10 cellular contexts compared by ENCODE assay signal in the genomic region with DNA sequence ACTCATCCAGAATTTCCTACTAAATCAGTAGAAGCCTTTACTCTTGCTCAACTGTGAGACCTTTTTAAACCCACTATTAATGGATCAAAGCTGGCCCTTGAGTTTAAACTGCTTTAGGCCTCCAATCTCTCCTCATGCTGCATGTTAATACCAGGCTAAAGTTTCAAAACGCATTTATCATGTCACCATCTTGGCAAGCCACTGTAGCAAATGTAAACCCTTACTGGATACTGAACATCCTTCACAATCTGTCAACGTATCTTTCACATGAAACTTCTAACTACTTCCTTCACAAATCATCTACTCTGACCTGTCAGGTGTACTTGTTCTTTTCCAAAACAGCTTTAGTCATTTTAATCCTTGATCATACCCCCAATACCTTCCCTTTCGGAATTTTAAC. TPM values are rescaled to one million over a fixed set of nuclear protein-coding genes. Genes with fewer than 3 reads are reported as not detected.
DNase-seq lines count a peak whose midpoint lies in the region; ATAC-seq and TF ChIP-seq lines count a peak whose summit lies in the region.
"Had no signal": no experiment of that assay in that cellular context is flagged by ENCODE, and none has a peak within 500 bp of the region (broad histone marks: within the 10 kb centered on the region; RNA-seq: fewer than 3 reads in every experiment).

No MANE protein-coding gene starts in this region.

- CTCF ChIA-PET in T-cell (lab: Charles Lee) = no interaction called here

- peaks cover 51 to 80% (median 70%) of the 10 kb centered on the region in 4 donors for H3K4me1 Mint-ChIP-seq in CD4-positive, CD25-positive, alpha-beta regulatory T cell
- H3K4me1 Mint-ChIP-seq in GM23338 = peaks cover 24% of the 10 kb centered on the region
- peaks cover 76 to 83% (median 83%) of the 10 kb centered on the region in 3 donors for H3K4me1 Mint-ChIP-seq in T-cell
- peaks cover 70% of the 10 kb centered on the region for H3K4me1 Mint-ChIP-seq in stimulated activated memory B cell treated with anti-CD40 and anti-IgM and Interleukin-4, amounts not matched to agents 10 μg/mL and 1 μg/mL and 100 μg/mL, for 72 hours

- peak overlapping the region; percentile 94; the same call in 1 of the 2 replicates for H3K4me2 ChIP-seq in GM23338

- peaks cover 39% of the 10 kb centered on the region for H3K36me3 Mint-ChIP-seq in CD4-positive, CD25-positive, alpha-beta regulatory T cell
- peaks cover 62% of the 10 kb centered on the region for H3K36me3 Mint-ChIP-seq in GM23338 (ENCODE audit: low read depth)
- H3K36me3 Mint-ChIP-seq in T-cell = peaks cover 34% of the 10 kb centered on the region
- peaks cover 51% of the 10 kb centered on the region for H3K36me3 Mint-ChIP-seq in stimulated activated memory B cell treated with anti-CD40 and anti-IgM and Interleukin-4, amounts not matched to agents 10 μg/mL and 1 μg/mL and 100 μg/mL, for 72 hours

- peaks cover 24% of the 10 kb centered on the region for H3K36me3 ChIP-seq in CD4-positive, CD25-positive, alpha-beta regulatory T cell (ENCODE audit: control insufficient read depth, insufficient read depth, low read length)
- H3K36me3 ChIP-seq in GM23338 (ENCODE audit: insufficient read depth) = peaks cover 42% of the 10 kb centered on the region

- peak in 1 of 3 donors; percentile 6 for DNase-seq in CD4-positive, CD25-positive, alpha-beta regulatory T cell
- DNase-seq in GM23338 (ENCODE audit: low spot score) (no peak), T-cell (no peak), left kidney (ENCODE audit: low read depth, low spot score) (peak; percentile 48), COR-L47 (lab: John Stamatoyannopoulos, UW) (no peak)
- DNase-seq: midbrain had no signal

- peaks cover 75% of the 10 kb centered on the region for H3K79me2 ChIP-seq in GM23338 (replicated peaks; ENCODE audit: insufficient read depth)

- POLR2A ChIA-PET in T-cell (lab: Charles Lee) = no interaction called here

- H3K27me3 Mint-ChIP-seq in CD4-positive, CD25-positive, alpha-beta regulatory T cell = peaks cover 6% of the 10 kb centered on the region
- H3K27me3 Mint-ChIP-seq in GM23338 (ENCODE audit: insufficient read depth, low read depth, poor library complexity) (peaks cover 7% of the 10 kb centered on the region), T-cell (peaks cover 2 to 3% of the 10 kb centered on the region in 2 donors)
- H3K27me3 Mint-ChIP-seq in stimulated activated memory B cell treated with anti-CD40 and anti-IgM and Interleukin-4, amounts not matched to agents 10 μg/mL and 1 μg/mL and 100 μg/mL, for 72 hours = no peaks in the 10 kb centered on the region

- peak overlapping the region; percentile 54 for H3K4me3 ChIP-seq in CD4-positive, CD25-positive, alpha-beta regulatory T cell (ENCODE audit: low read depth, low read length)
- H3K4me3 ChIP-seq in GM23338 = peak overlapping the region; percentile 83; the same call in 1 of the 2 replicates

- no peaks in the 10 kb centered on the region for H3K9me3 ChIP-seq in CD4-positive, CD25-positive, alpha-beta regulatory T cell (ENCODE audit: control insufficient read depth in 2 of 2, low read length in 2 of 2)

- H3K4me3 Mint-ChIP-seq in CD4-positive, CD25-positive, alpha-beta regulatory T cell = peak overlapping the region in 3 of 4 donors; percentile 28 to 94 (median 70)
- H3K4me3 Mint-ChIP-seq in GM23338 (peak overlapping the region; percentile 23; the same call in 2 of the 3 replicates), T-cell (peak overlapping the region; percentile 39 to 94 (median 84))
- H3K4me3 Mint-ChIP-seq in stimulated activated memory B cell treated with anti-CD40 and anti-IgM and Interleukin-4, amounts not matched to agents 10 μg/mL and 1 μg/mL and 100 μg/mL, for 72 hours = no peak overlapping the region

- no peaks in the 10 kb centered on the region for H3K9me2 ChIP-seq in GM23338 (ENCODE audit: insufficient read depth)

- TF ChIP-seq CTCF in GM23338 (conservative IDR thresholded peaks at IDR 0.05; ENCODE audit: low read depth in 2 of 2) = no peak

- no peaks in the 10 kb centered on the region for H3F3A ChIP-seq in GM23338 (replicated peaks; ENCODE audit: low read depth)

- peaks cover 41% of the 10 kb centered on the region for H3K4me1 ChIP-seq in CD4-positive, CD25-positive, alpha-beta regulatory T cell (ENCODE audit: control insufficient read depth, insufficient read depth, low read length, poor library complexity, severe bottlenecking)
- H3K4me1 ChIP-seq in GM23338 (ENCODE audit: insufficient read depth) = peaks cover 24% of the 10 kb centered on the region

- H3K27me3 ChIP-seq in CD4-positive, CD25-positive, alpha-beta regulatory T cell (ENCODE audit: control insufficient read depth, insufficient read depth, low read length) = no peaks in the 10 kb centered on the region
- H3K27me3 ChIP-seq in GM23338 (ENCODE audit: insufficient read depth) = no peaks in the 10 kb centered on the region

- H4K20me1 ChIP-seq in GM23338 (replicated peaks; ENCODE audit: insufficient read depth) = peaks cover 66% of the 10 kb centered on the region

- no peak overlapping the region for H2AFZ ChIP-seq in GM23338

- no peak for ATAC-seq in CD4-positive, CD25-positive, alpha-beta regulatory T cell (ENCODE audit: low read depth in 2 of 2)
- ATAC-seq in GM23338 (no peak), T-cell (replicated peaks in 1 of 4) (no peak), GM21528 (IDR thresholded peaks at IDR 0.05; ENCODE audit: low FRiP score, unreplicated experiment) (no peak), GM21423 (IDR thresholded peaks at IDR 0.05; ENCODE audit: unreplicated experiment) (no peak)
- no peak for ATAC-seq in stimulated activated memory B cell treated with anti-CD40 and anti-IgM and Interleukin-4, amounts not matched to agents 10 μg/mL and 1 μg/mL and 100 μg/mL, for 72 hours

- H3K9me3 Mint-ChIP-seq in CD4-positive, CD25-positive, alpha-beta regulatory T cell = peaks cover 0 to 4% (median 0%) of the 10 kb centered on the region in 7 donors
- H3K9me3 Mint-ChIP-seq in GM23338 = no peaks in the 10 kb centered on the region; the same call in 2 of the 3 replicates
- no peaks in the 10 kb centered on the region for H3K9me3 Mint-ChIP-seq in T-cell
- peaks cover 2% of the 10 kb centered on the region for H3K9me3 Mint-ChIP-seq in stimulated activated memory B cell treated with anti-CD40 and anti-IgM and Interleukin-4, amounts not matched to agents 10 μg/mL and 1 μg/mL and 100 μg/mL, for 72 hours

- H3K27ac ChIP-seq in CD4-positive, CD25-positive, alpha-beta regulatory T cell (ENCODE audit: insufficient read depth, low read length, poor library complexity, severe bottlenecking) = no peak overlapping the region
- H3K27ac ChIP-seq in GM23338 (ENCODE audit: low read depth) = no peak overlapping the region
- H3K27ac ChIP-seq: epithelial cell of prostate had no signal

- H3K27ac Mint-ChIP-seq in CD4-positive, CD25-positive, alpha-beta regulatory T cell = no peak overlapping the region
- H3K27ac Mint-ChIP-seq in GM23338 (no peak overlapping the region), T-cell (peak overlapping the region in 1 of 2 donors; percentile 24)
- no peak overlapping the region for H3K27ac Mint-ChIP-seq in stimulated activated memory B cell treated with anti-CD40 and anti-IgM and Interleukin-4, amounts not matched to agents 10 μg/mL and 1 μg/mL and 100 μg/mL, for 72 hours

TF ChIP-seq in GM23338, 12 proteins besides CTCF, POLR2A, EP300 and RAD21 (continues in another document):
- TF ChIP-seq, protein P1, sequence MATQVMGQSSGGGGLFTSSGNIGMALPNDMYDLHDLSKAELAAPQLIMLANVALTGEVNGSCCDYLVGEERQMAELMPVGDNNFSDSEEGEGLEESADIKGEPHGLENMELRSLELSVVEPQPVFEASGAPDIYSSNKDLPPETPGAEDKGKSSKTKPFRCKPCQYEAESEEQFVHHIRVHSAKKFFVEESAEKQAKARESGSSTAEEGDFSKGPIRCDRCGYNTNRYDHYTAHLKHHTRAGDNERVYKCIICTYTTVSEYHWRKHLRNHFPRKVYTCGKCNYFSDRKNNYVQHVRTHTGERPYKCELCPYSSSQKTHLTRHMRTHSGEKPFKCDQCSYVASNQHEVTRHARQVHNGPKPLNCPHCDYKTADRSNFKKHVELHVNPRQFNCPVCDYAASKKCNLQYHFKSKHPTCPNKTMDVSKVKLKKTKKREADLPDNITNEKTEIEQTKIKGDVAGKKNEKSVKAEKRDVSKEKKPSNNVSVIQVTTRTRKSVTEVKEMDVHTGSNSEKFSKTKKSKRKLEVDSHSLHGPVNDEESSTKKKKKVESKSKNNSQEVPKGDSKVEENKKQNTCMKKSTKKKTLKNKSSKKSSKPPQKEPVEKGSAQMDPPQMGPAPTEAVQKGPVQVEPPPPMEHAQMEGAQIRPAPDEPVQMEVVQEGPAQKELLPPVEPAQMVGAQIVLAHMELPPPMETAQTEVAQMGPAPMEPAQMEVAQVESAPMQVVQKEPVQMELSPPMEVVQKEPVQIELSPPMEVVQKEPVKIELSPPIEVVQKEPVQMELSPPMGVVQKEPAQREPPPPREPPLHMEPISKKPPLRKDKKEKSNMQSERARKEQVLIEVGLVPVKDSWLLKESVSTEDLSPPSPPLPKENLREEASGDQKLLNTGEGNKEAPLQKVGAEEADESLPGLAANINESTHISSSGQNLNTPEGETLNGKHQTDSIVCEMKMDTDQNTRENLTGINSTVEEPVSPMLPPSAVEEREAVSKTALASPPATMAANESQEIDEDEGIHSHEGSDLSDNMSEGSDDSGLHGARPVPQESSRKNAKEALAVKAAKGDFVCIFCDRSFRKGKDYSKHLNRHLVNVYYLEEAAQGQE (IDR thresholded peaks at IDR 0.05; ENCODE audit: unreplicated experiment) = no peak
- TF ChIP-seq POLR2AphosphoS5 (IDR thresholded peaks at IDR 0.05; ENCODE audit: low read depth) (no peak), JUNB (IDR thresholded peaks at IDR 0.05; ENCODE audit: unreplicated experiment) (no peak), ZNF114 (CRISPR knock-in tag; IDR thresholded peaks at IDR 0.05) (no peak)

RNA-seq across cellular contexts. Expression of a gene that starts 3.0 kb away (rescaled TPM):
- 59.7 TPM for total RNA-seq in CD4-positive, CD25-positive, alpha-beta regulatory T cell
- 10 to 100 TPM in 2 of 4 donors, 1 to 10 TPM in 2; 6.1 to 11.2 (median 9.2) TPM for polyA plus RNA-seq in CD4-positive, CD25-positive, alpha-beta regulatory T cell
- total RNA-seq in GM23338 (2014; rRNA removed; shearing (Covaris generic)) = 61.8 and 74.4 TPM in 2 replicates
- 26.5 and 35.8 TPM in 2 replicates for polyA plus RNA-seq in GM23338 (2016; fragmentation: Nextera tagmentation; extraction: Ambion mirVana)
- total RNA-seq in T-cell = 10 to 100 TPM; 54.0 to 66.2 (median 58.2) TPM

RNA-seq across cellular contexts. Expression of a gene that starts 40.7 kb away (rescaled TPM):
- 25.6 TPM for total RNA-seq in CD4-positive, CD25-positive, alpha-beta regulatory T cell
- polyA plus RNA-seq in CD4-positive, CD25-positive, alpha-beta regulatory T cell = 1 to 10 TPM; 4.4 to 6.4 (median 6.2) TPM
- 4.2 and 8.2 TPM in 2 replicates for total RNA-seq in GM23338 (2014; rRNA removed; shearing (Covaris generic))
- 1.4 and 2.2 TPM in 2 replicates for polyA plus RNA-seq in GM23338 (2016; fragmentation: Nextera tagmentation; extraction: Ambion mirVana)
- total RNA-seq in T-cell = 10 to 100 TPM; 15.2 to 24.0 (median 20.3) TPM
